ENCODE assay signal across 9 cellular contexts in the genomic region with DNA sequence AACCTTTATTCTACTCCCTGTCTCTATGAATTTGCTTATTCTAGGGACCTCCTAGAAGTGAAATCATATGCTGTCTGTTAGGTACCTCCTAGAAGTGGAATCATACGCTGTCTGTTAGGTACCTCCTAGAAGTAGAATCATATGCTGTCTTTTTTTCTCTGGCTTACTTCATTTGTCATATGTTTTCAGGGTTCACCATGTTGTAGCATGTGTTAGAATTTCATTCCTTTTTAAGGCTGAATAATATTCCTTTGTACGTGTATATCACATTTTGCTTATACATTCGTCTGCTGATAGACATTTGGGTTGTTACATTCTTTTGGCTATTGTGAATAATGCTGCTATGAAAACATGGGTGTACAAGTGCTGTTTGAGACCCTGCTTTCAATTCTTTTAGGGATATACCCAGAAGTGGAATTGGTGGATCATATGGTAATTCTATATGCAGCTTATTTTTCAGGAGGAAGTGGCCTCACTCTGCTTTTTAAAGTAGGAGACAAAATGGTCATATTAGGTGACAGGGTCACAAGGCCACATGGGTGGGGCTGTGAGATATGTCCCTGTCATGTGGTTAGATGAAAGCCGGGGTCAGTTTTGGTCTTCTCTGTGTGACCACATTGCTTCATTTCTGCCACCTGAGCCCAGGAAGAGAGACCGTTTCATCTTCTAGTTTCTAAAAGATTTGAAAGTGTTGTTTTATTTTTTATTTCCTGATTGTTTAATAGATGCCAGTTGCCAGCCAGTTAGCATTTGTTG.
DNase-seq lines count a peak whose midpoint lies in the region; ATAC-seq lines count a peak whose summit lies in the region.
"Had no signal": no experiment of that assay in that cellular context is flagged by ENCODE, and none has a peak within 500 bp of the region (broad histone marks: within the 10 kb centered on the region; RNA-seq: fewer than 3 reads in every experiment).

No MANE protein-coding gene starts in this region.

- DNase-seq in MV-4-11 (lab: John Stamatoyannopoulos, UW), result peak; percentile 68
- no peak for DNase-seq in memory B cell (ENCODE audit: low spot score in 2 of 2)
- no peak for DNase-seq in H4 (ENCODE audit: low spot score)
- no peak for DNase-seq in SIG-M5 (lab: John Stamatoyannopoulos, UW)
- DNase-seq in Right ventricle myocardium superior, result no peak
- DNase-seq in aorta, result no peak
- DNase-seq: SJCRH30 had no signal

- no peaks in the 10 kb centered on the region for H3K9me3 ChIP-seq in aorta (ENCODE audit: control insufficient read depth, low read length)
- H3K9me3 ChIP-seq: SJCRH30 had no signal

- no peak overlapping the region for H3K27ac ChIP-seq in aorta (ENCODE audit: low read depth in 1 of 2, low read length in 2 of 2)
- H3K27ac ChIP-seq: SJCRH30 had no signal

- no peak overlapping the region for H3K4me3 ChIP-seq in aorta (ENCODE audit: low read length in 2 of 2)
- H3K4me3 ChIP-seq: SJCRH30 had no signal

- intact Hi-C loops in Right ventricle myocardium superior (cut with DNase I), result no loop called here
- intact Hi-C loops in aorta (cut with DNase I), result no loop called here

- no peaks in the 10 kb centered on the region for H3K27me3 ChIP-seq in aorta (ENCODE audit: control insufficient read depth in 1 of 2, insufficient read depth in 2 of 2, low read length in 1 of 2)
- H3K27me3 ChIP-seq: SJCRH30 had no signal

- H3K27me3 Mint-ChIP-seq in memory B cell, result no peaks in the 10 kb centered on the region

- ATAC-seq in GM18508 (IDR thresholded peaks at IDR 0.05; ENCODE audit: insufficient read depth, unreplicated experiment) (peak; percentile 76), GM21619 (IDR thresholded peaks at IDR 0.05; ENCODE audit: unreplicated experiment) (peak; percentile 80), memory B cell (ENCODE audit: low read depth) (peak; percentile 5), Right ventricle myocardium superior (ENCODE audit: poor library complexity) (no peak), aorta (ENCODE audit: low FRiP score) (no peak)

- 89 to 94% methylated on average over 5 of the region's 5 CpGs for WGBS in aorta, 2 donors

- H3K27ac Mint-ChIP-seq in memory B cell, result peak overlapping the region; percentile 81

- peaks cover 0 to 5% of the 10 kb centered on the region in 2 donors for H3K36me3 ChIP-seq in aorta (ENCODE audit: control insufficient read depth in 1 of 2, insufficient read depth in 2 of 2, low read length in 1 of 2)
- H3K36me3 ChIP-seq: SJCRH30 had no signal

- H3K4me1 Mint-ChIP-seq in memory B cell, result peaks cover 25% of the 10 kb centered on the region

- no peaks in the 10 kb centered on the region for H3K9me3 Mint-ChIP-seq in memory B cell

- peaks cover 23% of the 10 kb centered on the region for H3K36me3 Mint-ChIP-seq in memory B cell

- H3K4me3 Mint-ChIP-seq in memory B cell, result peak overlapping the region; percentile 50

- H3K4me1 ChIP-seq in aorta (ENCODE audit: control insufficient read depth in 1 of 2, insufficient read depth in 2 of 2, low read length in 2 of 2), result peaks cover 0 to 7% of the 10 kb centered on the region in 2 donors

Comparison
In these comparisons a context has a peak if more than half of its experiments do, and no peak if none do; other contexts are left out.
1. ATAC-seq: peak in GM18508 (single experiment), GM21619 (single experiment) and memory B cell (single experiment); none in Right ventricle myocardium superior (single experiment) and aorta (single experiment).